28 cellular contexts compared by ENCODE assay signal in genomic region chr1:99665212-99665611, GRCh38. TPM values are rescaled to one million over a fixed set of nuclear protein-coding genes. Genes with fewer than 3 reads are reported as not detected.
"Had no signal": no experiment of that assay in that cellular context is flagged by ENCODE, and none has a peak within 500 bp of the region (broad histone marks: within the 10 kb centered on the region; RNA-seq: fewer than 3 reads in every experiment).

No MANE protein-coding gene starts in this region.

- FAIRE-seq: endometrium, frontal cortex, kidney had no signal

- H3K27me3 Mint-ChIP-seq: dendritic cell treated with granulocyte-macrophage colony-stimulating factor and Interleukin-4, amounts not matched to agents 40 ng/mL and 50 ng/mL, for 4 days had no signal

- H3K4me3 Mint-ChIP-seq: dendritic cell treated with granulocyte-macrophage colony-stimulating factor and Interleukin-4, amounts not matched to agents 40 ng/mL and 50 ng/mL, for 4 days; effector memory CD8-positive, alpha-beta T cell; endodermal cell; memory B cell had no signal

- H3K27ac Mint-ChIP-seq: dendritic cell treated with granulocyte-macrophage colony-stimulating factor and Interleukin-4, amounts not matched to agents 40 ng/mL and 50 ng/mL, for 4 days; effector memory CD8-positive, alpha-beta T cell; endodermal cell; memory B cell had no signal

- H3K4me1 Mint-ChIP-seq: memory B cell had no signal

- H3K36me3 ChIP-seq: colonic mucosa had no signal

- H3K4me3 ChIP-seq: colonic mucosa, heart right ventricle, lower lobe of right lung had no signal

- H3K36me3 Mint-ChIP-seq: memory B cell had no signal

- H3K27ac ChIP-seq: colonic mucosa, epithelial cell of prostate, foreskin keratinocyte, lower lobe of right lung had no signal

- H3K4me1 ChIP-seq: colonic mucosa, foreskin keratinocyte had no signal

- H3K27me3 ChIP-seq: colonic mucosa, foreskin keratinocyte, heart right ventricle had no signal

- ATAC-seq: effector memory CD8-positive, alpha-beta T cell; esophagus mucosa; foreskin keratinocyte; heart right ventricle; left colon; left lobe of liver; left ventricle myocardium superior; lower lobe of right lung had no signal

- DNase-seq: cerebellar nuclear complex; colonic mucosa; cortex of kidney; effector CD8-positive, alpha-beta T cell; effector memory CD8-positive, alpha-beta T cell; endodermal cell; erythroblast; foreskin keratinocyte; glutamatergic neuron; head of caudate nucleus; heart right ventricle; hippocampal formation; islet precursor cell; kidney; kidney glomerular epithelial cell; left colon; left ventricle myocardium superior; lower lobe of right lung; mesendoderm; midbrain had no signal

- H3K9me3 ChIP-seq: colonic mucosa, heart right ventricle, lower lobe of right lung had no signal

- H3K9me3 Mint-ChIP-seq: dendritic cell treated with granulocyte-macrophage colony-stimulating factor and Interleukin-4, amounts not matched to agents 40 ng/mL and 50 ng/mL, for 4 days; effector memory CD8-positive, alpha-beta T cell; endodermal cell; memory B cell had no signal

RNA-seq across cellular contexts. Expression of gene PALMD, which starts 19.3 kb away (rescaled TPM):
- total RNA-seq: mononuclear cell had no signal
